Comparison of ENCODE assay signal across 22 cellular contexts in the genomic region with DNA sequence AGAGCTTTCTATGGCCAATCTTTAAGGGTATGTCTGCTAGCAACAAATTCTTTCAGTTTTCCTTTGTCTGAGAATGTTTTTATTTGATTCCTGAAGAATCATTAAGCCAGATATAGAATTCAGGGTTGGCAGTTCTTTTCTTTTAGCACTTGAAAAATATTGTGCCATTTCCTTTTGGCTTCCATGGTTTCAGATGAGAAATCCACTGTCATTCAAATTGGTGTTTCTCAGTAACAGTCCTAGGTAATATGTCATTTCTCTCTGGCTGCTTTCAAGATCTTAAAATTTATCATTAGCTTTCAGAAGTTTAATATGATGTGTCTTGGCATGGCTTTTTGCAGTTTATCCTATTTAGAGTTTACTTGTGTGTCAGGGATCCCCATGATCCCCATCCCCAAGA.
DNase-seq lines count a peak whose midpoint lies in the region; ATAC-seq, FAIRE-seq and TF ChIP-seq lines count a peak whose summit lies in the region.
"Had no signal": no experiment of that assay in that cellular context is flagged by ENCODE, and none has a peak within 500 bp of the region (broad histone marks: within the 10 kb centered on the region; RNA-seq: fewer than 3 reads in every experiment).

No MANE protein-coding gene starts in this region.

- H3K4me2 ChIP-seq in GM12878 (ENCODE audit: control insufficient read depth, insufficient read depth), result no peak overlapping the region

- in situ Hi-C loops in GM12878 (cut with MboI), result no loop called here

- peaks cover 0 to 6% of the 10 kb centered on the region in 2 experiments; a peak in 2 of 4 replicates for H3K36me3 ChIP-seq in GM12878 (ENCODE audit: control insufficient read depth in 2 of 2, insufficient read depth in 2 of 2, low read length in 1 of 2)
- peaks cover 28% of the 10 kb centered on the region for H3K36me3 ChIP-seq in effector memory CD4-positive, alpha-beta T cell (ENCODE audit: control insufficient read depth, insufficient read depth, low read length)

- DNase-seq in H54 (ENCODE audit: insufficient read length, low spot score) (no peak), OCI-M1 (lab: John Stamatoyannopoulos, UW) (peak; percentile 26), GM12878 (ENCODE audit: low read depth, low spot score) (no peak), osteocyte (ENCODE audit: extremely low spot score, unreplicated experiment) (no peak), NCI-H526 treated with DMSO at 0.1 percent for 48 hours (lab: John Stamatoyannopoulos, UW) (no peak), NCI-H1092 treated with DMSO at 0.1 percent for 48 hours (lab: John Stamatoyannopoulos, UW) (no peak)
- no peak for DNase-seq in effector memory CD4-positive, alpha-beta T cell
- DNase-seq: CD4-positive, CD25-positive, alpha-beta regulatory T cell; CD8-positive, alpha-beta memory T cell; COR-L47; DMS 273 treated with DMSO at 0.1 percent for 48 hours; DMS53; DND-41; EL; IMR-90 had no signal

- no peaks in the 10 kb centered on the region for H3K27me3 Mint-ChIP-seq in osteocyte (ENCODE audit: unreplicated experiment)
- H3K27me3 Mint-ChIP-seq: B cell; CD4-positive, CD25-positive, alpha-beta regulatory T cell; CD8-positive, alpha-beta memory T cell had no signal

- FAIRE-seq in H54 (lab: Jason Lieb, UNC) (peak; percentile 55), GM12878 (lab: Jason Lieb, UNC) (no peak)
- FAIRE-seq: GM12891, GM19239, H1 had no signal

- no peak for ATAC-seq in GM12878

- TF ChIP-seq CTCF in GM12878 (IDR thresholded peaks at IDR 0.05 in 2 of 3, conservative IDR thresholded peaks at IDR 0.05 in 1 of 3; ENCODE audit: control insufficient read depth in 2 of 3, extremely low read depth in 1 of 3, insufficient read depth in 1 of 3, low read depth in 3 of 3, low read length in 3 of 3) (no peak), osteocyte (IDR thresholded peaks at IDR 0.05) (no peak)

- no peak for TF ChIP-seq RAD21 in GM12878 (IDR thresholded peaks at IDR 0.05; ENCODE audit: insufficient read depth, low read depth, low read length)

- no peak overlapping the region for H3K27ac ChIP-seq in GM12878 (ENCODE audit: control insufficient read depth, insufficient read depth)
- no peak overlapping the region for H3K27ac ChIP-seq in effector memory CD4-positive, alpha-beta T cell (ENCODE audit: insufficient read depth, low read length, poor library complexity, severe bottlenecking)
- H3K27ac ChIP-seq: BLaER1 treated with 17β-estradiol and CSF1 and Interleukin-3, amounts not matched to agents 10 nM and 100 nM; HL-60 had no signal

- TF ChIP-seq EP300 in GM12878 (IDR thresholded peaks at IDR 0.05; ENCODE audit: borderline replicate concordance in 1 of 2, control insufficient read depth in 1 of 2, low read depth in 2 of 2, low read length in 2 of 2), result no peak

- H3K27me3 ChIP-seq in GM12878 (replicated peaks in 1 of 2; ENCODE audit: control insufficient read depth in 2 of 2, insufficient read depth in 2 of 2, low read length in 1 of 2), result no peaks in the 10 kb centered on the region
- no peaks in the 10 kb centered on the region for H3K27me3 ChIP-seq in effector memory CD4-positive, alpha-beta T cell (replicated peaks; ENCODE audit: control insufficient read depth, insufficient read depth, low read length, poor library complexity, severe bottlenecking)
- H3K27me3 ChIP-seq: BLaER1 treated with 17β-estradiol and CSF1 and Interleukin-3, amounts not matched to agents 10 nM and 100 nM had no signal

- no peak overlapping the region for H3K4me3 Mint-ChIP-seq in osteocyte (ENCODE audit: unreplicated experiment)
- H3K4me3 Mint-ChIP-seq: B cell; CD4-positive, CD25-positive, alpha-beta regulatory T cell; CD8-positive, alpha-beta memory T cell had no signal

- peaks cover 29% of the 10 kb centered on the region for H3K9me3 Mint-ChIP-seq in osteocyte (ENCODE audit: unreplicated experiment)

- CTCF ChIA-PET in GM12878 (lab: Yijun Ruan, JAX), result interaction anchor here (0.7 kb wide), 1 partner anchor 63 kb away, joined by 4 read pairs; no protein-coding TSS in a partner anchor

- H2AFZ ChIP-seq in GM12878 (ENCODE audit: control insufficient read depth, low read depth, low read length), result no peak overlapping the region

- no peaks in the 10 kb centered on the region for H3K4me1 ChIP-seq in GM12878 (ENCODE audit: control insufficient read depth, insufficient read depth, low read length)
- H3K4me1 ChIP-seq in effector memory CD4-positive, alpha-beta T cell (ENCODE audit: control insufficient read depth, insufficient read depth, low read length, poor library complexity, severe bottlenecking), result no peaks in the 10 kb centered on the region
- H3K4me1 ChIP-seq: HAP-1 had no signal

- no TSS peak for BruUV-seq in GM12878 (replicated peaks; lab: Mats Ljungman, UMichigan)

- H3K4me1 Mint-ChIP-seq in osteocyte (ENCODE audit: unreplicated experiment), result no peaks in the 10 kb centered on the region
- H3K4me1 Mint-ChIP-seq: B cell had no signal

- H3K4me3 ChIP-seq in GM12878, result no peak overlapping the region
- H3K4me3 ChIP-seq in effector memory CD4-positive, alpha-beta T cell (ENCODE audit: insufficient read depth, low read depth, low read length, poor library complexity, severe bottlenecking), result no peak overlapping the region
- H3K4me3 ChIP-seq: BLaER1 treated with 17β-estradiol and CSF1 and Interleukin-3, amounts not matched to agents 10 nM and 100 nM; HAP-1 had no signal

- H4K20me1 ChIP-seq in GM12878 (ENCODE audit: control insufficient read depth, insufficient read depth), result no peaks in the 10 kb centered on the region
- H4K20me1 ChIP-seq: BLaER1 treated with 17β-estradiol and CSF1 and Interleukin-3, amounts not matched to agents 10 nM and 100 nM had no signal

- no peaks in the 10 kb centered on the region; the same call in none of the 3 replicates for H3K9me3 ChIP-seq in GM12878 (replicated peaks; ENCODE audit: control insufficient read depth, insufficient read depth, low read length)
- H3K9me3 ChIP-seq in effector memory CD4-positive, alpha-beta T cell (ENCODE audit: control insufficient read depth, low read length), result no peaks in the 10 kb centered on the region
- H3K9me3 ChIP-seq: HAP-1 had no signal

- intact Hi-C loops in GM12878 (cut with micrococcal nuclease; ENCODE audit: unreplicated experiment), result no loop called here

- RAD21 ChIA-PET in GM12878 (lab: Charles Lee; ENCODE audit: unreplicated experiment), result no interaction called here

- peaks cover 69% of the 10 kb centered on the region for H3K36me3 Mint-ChIP-seq in osteocyte (ENCODE audit: unreplicated experiment)

- SMC1A ChIA-PET in GM12878 (lab: Charles Lee; ENCODE audit: uncharacterized antibody, unreplicated experiment), result no interaction called here

- peak overlapping the region; percentile 17 for H3K27ac Mint-ChIP-seq in osteocyte (ENCODE audit: unreplicated experiment)
- H3K27ac Mint-ChIP-seq: B cell had no signal

- POLR2A ChIA-PET in GM12878 (lab: Charles Lee), result no interaction called here

- no peak overlapping the region for H3K9ac ChIP-seq in GM12878 (ENCODE audit: control insufficient read depth, insufficient read depth, low read length)
- H3K9ac ChIP-seq: BLaER1 treated with 17β-estradiol and CSF1 and Interleukin-3, amounts not matched to agents 10 nM and 100 nM had no signal

- no peaks in the 10 kb centered on the region for H3K79me2 ChIP-seq in GM12878 (ENCODE audit: control insufficient read depth, insufficient read depth, low read length)

- TF ChIP-seq POLR2A in H54 (IDR thresholded peaks at IDR 0.05; ENCODE audit: low read depth, low read length) (no peak), GM12878 (IDR thresholded peaks at IDR 0.05; ENCODE audit: low read depth, low read length) (no peak)

TF ChIP-seq in GM12878, 131 proteins besides CTCF, POLR2A, EP300 and RAD21:
- peak; percentile 96 for TF ChIP-seq CBX5 (IDR thresholded peaks at IDR 0.05; ENCODE audit: low read depth)
- TF ChIP-seq, protein P1, sequence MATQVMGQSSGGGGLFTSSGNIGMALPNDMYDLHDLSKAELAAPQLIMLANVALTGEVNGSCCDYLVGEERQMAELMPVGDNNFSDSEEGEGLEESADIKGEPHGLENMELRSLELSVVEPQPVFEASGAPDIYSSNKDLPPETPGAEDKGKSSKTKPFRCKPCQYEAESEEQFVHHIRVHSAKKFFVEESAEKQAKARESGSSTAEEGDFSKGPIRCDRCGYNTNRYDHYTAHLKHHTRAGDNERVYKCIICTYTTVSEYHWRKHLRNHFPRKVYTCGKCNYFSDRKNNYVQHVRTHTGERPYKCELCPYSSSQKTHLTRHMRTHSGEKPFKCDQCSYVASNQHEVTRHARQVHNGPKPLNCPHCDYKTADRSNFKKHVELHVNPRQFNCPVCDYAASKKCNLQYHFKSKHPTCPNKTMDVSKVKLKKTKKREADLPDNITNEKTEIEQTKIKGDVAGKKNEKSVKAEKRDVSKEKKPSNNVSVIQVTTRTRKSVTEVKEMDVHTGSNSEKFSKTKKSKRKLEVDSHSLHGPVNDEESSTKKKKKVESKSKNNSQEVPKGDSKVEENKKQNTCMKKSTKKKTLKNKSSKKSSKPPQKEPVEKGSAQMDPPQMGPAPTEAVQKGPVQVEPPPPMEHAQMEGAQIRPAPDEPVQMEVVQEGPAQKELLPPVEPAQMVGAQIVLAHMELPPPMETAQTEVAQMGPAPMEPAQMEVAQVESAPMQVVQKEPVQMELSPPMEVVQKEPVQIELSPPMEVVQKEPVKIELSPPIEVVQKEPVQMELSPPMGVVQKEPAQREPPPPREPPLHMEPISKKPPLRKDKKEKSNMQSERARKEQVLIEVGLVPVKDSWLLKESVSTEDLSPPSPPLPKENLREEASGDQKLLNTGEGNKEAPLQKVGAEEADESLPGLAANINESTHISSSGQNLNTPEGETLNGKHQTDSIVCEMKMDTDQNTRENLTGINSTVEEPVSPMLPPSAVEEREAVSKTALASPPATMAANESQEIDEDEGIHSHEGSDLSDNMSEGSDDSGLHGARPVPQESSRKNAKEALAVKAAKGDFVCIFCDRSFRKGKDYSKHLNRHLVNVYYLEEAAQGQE (IDR thresholded peaks at IDR 0.05; ENCODE audit: low read depth, low read length), result no peak
TF ChIP-seq in GM12878: peak in this region for 1.
